In the genomic region with DNA sequence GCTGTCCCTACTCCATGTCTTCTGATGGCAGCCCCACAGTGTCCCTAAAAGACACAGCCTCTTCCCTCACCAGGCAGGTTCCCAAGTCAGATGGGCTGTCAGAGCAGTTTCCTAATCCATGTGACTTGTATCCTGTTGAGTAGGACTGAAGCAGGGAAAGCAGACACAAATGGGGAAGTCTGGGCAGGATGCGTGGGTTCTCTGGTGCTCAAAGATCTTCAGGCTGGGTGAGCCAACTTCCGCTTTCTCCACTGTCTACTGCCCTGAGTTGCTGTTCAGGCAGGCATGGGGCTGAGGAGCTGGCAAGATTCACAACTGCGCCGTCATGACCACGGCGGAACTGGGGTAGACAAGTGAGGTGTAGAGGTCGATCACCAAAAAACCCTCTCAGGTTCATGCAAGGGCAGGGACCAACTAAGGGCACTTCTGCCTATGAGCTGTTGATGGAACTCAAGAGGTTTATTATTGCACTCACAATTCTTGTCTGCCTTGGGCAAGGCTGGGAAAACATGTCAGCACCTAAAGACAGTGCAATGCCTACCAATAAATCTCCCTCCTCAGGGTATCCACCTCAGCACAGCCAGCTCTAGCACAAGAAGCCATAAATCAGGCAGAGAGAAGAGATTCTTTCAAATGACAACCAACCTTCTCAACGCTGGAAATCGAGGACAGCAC, we compare ENCODE assay signal across 7 cellular contexts.
A peak's percentile ranks its signal among the peaks of the same experiment; 100 is the strongest.
DNase-seq lines count a peak whose midpoint lies in the region; ATAC-seq and TF ChIP-seq lines count a peak whose summit lies in the region.

No MANE protein-coding gene starts in this region.

- TF ChIP-seq CTCF in neutrophil (IDR thresholded peaks at IDR 0.05) = peak; percentile 54

- ATAC-seq in GM19452 (IDR thresholded peaks at IDR 0.05; ENCODE audit: unreplicated experiment) (peak; percentile 60), HG03469 (IDR thresholded peaks at IDR 0.05; ENCODE audit: unreplicated experiment) (peak; percentile 36), HG03095 (IDR thresholded peaks at IDR 0.05; ENCODE audit: unreplicated experiment) (no peak)

- no peaks in the 10 kb centered on the region for H3K27me3 ChIP-seq in effector memory CD4-positive, alpha-beta T cell (replicated peaks; ENCODE audit: control insufficient read depth, insufficient read depth, low read length, poor library complexity, severe bottlenecking)
- H3K27me3 ChIP-seq in neutrophil = no peaks in the 10 kb centered on the region

- DNase-seq in activated CD4-positive, alpha-beta T cell treated with anti-CD3 and anti-CD28 coated beads for 48 hours = peak; percentile 73
- peak; percentile 70 to 80 (median 77) for DNase-seq in effector memory CD4-positive, alpha-beta T cell
- DNase-seq in epidermal melanocyte (ENCODE audit: insufficient read length, low spot score) = no peak

- H3K27ac ChIP-seq in effector memory CD4-positive, alpha-beta T cell (ENCODE audit: insufficient read depth, low read length, poor library complexity, severe bottlenecking) = peak overlapping the region; percentile 82
- peak overlapping the region; percentile 99 for H3K27ac ChIP-seq in neutrophil

- H3K4me3 ChIP-seq in effector memory CD4-positive, alpha-beta T cell (ENCODE audit: insufficient read depth, low read depth, low read length, poor library complexity, severe bottlenecking) = no peak overlapping the region
- peak overlapping the region; percentile 9 to 41 for H3K4me3 ChIP-seq in neutrophil (ENCODE audit: low read depth in 1 of 2, low read length in 1 of 2)

- H3K36me3 ChIP-seq in effector memory CD4-positive, alpha-beta T cell (ENCODE audit: control insufficient read depth, insufficient read depth, low read length) = peaks cover 3% of the 10 kb centered on the region
- H3K36me3 ChIP-seq in neutrophil = no peaks in the 10 kb centered on the region

- H3K4me1 ChIP-seq in effector memory CD4-positive, alpha-beta T cell (ENCODE audit: control insufficient read depth, insufficient read depth, low read length, poor library complexity, severe bottlenecking) = peaks cover 45% of the 10 kb centered on the region
- H3K4me1 ChIP-seq in neutrophil (ENCODE audit: control insufficient read depth in 1 of 2, insufficient read depth in 1 of 2, low read depth in 1 of 2, low read length in 1 of 2) = peaks cover 60 to 76% of the 10 kb centered on the region in 2 experiments

- no peaks in the 10 kb centered on the region for H3K9me3 ChIP-seq in effector memory CD4-positive, alpha-beta T cell (ENCODE audit: control insufficient read depth, low read length)
- no peaks in the 10 kb centered on the region for H3K9me3 ChIP-seq in neutrophil
